In genomic region chr17:76528156-76528527, GRCh38 we compare ENCODE assay signal across 9 cellular contexts. TPM values are rescaled to one million over a fixed set of nuclear protein-coding genes. Genes with fewer than 3 reads are reported as not detected.
DNase-seq lines count a peak whose midpoint lies in the region; ATAC-seq and TF ChIP-seq lines count a peak whose summit lies in the region.
"Had no signal": no experiment of that assay in that cellular context is flagged by ENCODE, and none has a peak within 500 bp of the region (broad histone marks: within the 10 kb centered on the region; RNA-seq: fewer than 3 reads in every experiment).

No MANE protein-coding gene starts in this region.

- intact Hi-C loops in sigmoid colon (cut with DNase I): no loop called here

- no peak for DNase-seq in effector memory CD4-positive, alpha-beta T cell
- DNase-seq in sigmoid colon (no peak), A172 (ENCODE audit: low spot score) (no peak), NCI-H82 treated with DMSO at 0.1 percent for 48 hours (lab: John Stamatoyannopoulos, UW; ENCODE audit: unreplicated experiment) (no peak), HAP-1 (ENCODE audit: low spot score in 2 of 2) (no peak)

- no peaks in the 10 kb centered on the region for H3K9me3 ChIP-seq in effector memory CD4-positive, alpha-beta T cell (ENCODE audit: control insufficient read depth, low read length)
- H3K9me3 ChIP-seq in sigmoid colon (no peaks in the 10 kb centered on the region), HAP-1 (no peaks in the 10 kb centered on the region)

- H3K4me1 ChIP-seq in effector memory CD4-positive, alpha-beta T cell (ENCODE audit: control insufficient read depth, insufficient read depth, low read length, poor library complexity, severe bottlenecking): peaks cover 23% of the 10 kb centered on the region
- H3K4me1 ChIP-seq in sigmoid colon (peaks cover 0 to 56% (median 48%) of the 10 kb centered on the region in 4 donors), HAP-1 (no peaks in the 10 kb centered on the region)

- no peaks in the 10 kb centered on the region for H3K27me3 ChIP-seq in effector memory CD4-positive, alpha-beta T cell (replicated peaks; ENCODE audit: control insufficient read depth, insufficient read depth, low read length, poor library complexity, severe bottlenecking)
- H3K27me3 ChIP-seq in sigmoid colon: peaks cover 0 to 21% (median 9%) of the 10 kb centered on the region in 3 donors
- no peaks in the 10 kb centered on the region for H3K27me3 ChIP-seq in HAP-1 (ENCODE audit: low read depth)

- no peak for TF ChIP-seq CTCF in sigmoid colon (IDR thresholded peaks at IDR 0.05)

- no peaks in the 10 kb centered on the region for H3K36me3 ChIP-seq in effector memory CD4-positive, alpha-beta T cell (ENCODE audit: control insufficient read depth, insufficient read depth, low read length)
- H3K36me3 ChIP-seq in sigmoid colon (no peaks in the 10 kb centered on the region), HAP-1 (replicated peaks) (no peaks in the 10 kb centered on the region)

- TF ChIP-seq EP300 in sigmoid colon (IDR thresholded peaks at IDR 0.05): no peak

- 58 to 80% methylated on average over 15 of the region's 15 CpGs for WGBS in sigmoid colon, 2 donors

- peak overlapping the region; percentile 32 for H3K27ac ChIP-seq in effector memory CD4-positive, alpha-beta T cell (ENCODE audit: insufficient read depth, low read length, poor library complexity, severe bottlenecking)
- peak overlapping the region; percentile 80 to 82 (median 80) for H3K27ac ChIP-seq in sigmoid colon

- ATAC-seq in GM18861 (IDR thresholded peaks at IDR 0.05; ENCODE audit: unreplicated experiment): peak; percentile 32
- ATAC-seq in HG03378 (IDR thresholded peaks at IDR 0.05; ENCODE audit: unreplicated experiment): peak; percentile 34
- no peak for ATAC-seq in GM19455 (IDR thresholded peaks at IDR 0.05; ENCODE audit: unreplicated experiment)

- TF ChIP-seq POLR2A in sigmoid colon (IDR thresholded peaks at IDR 0.05): no peak

- H3K4me3 ChIP-seq in effector memory CD4-positive, alpha-beta T cell (ENCODE audit: insufficient read depth, low read depth, low read length, poor library complexity, severe bottlenecking): no peak overlapping the region
- H3K4me3 ChIP-seq in sigmoid colon (peak overlapping the region in 2 of 4 donors; percentile 1), HAP-1 (no peak overlapping the region)

- in situ Hi-C loops in HAP-1 (cut with MboI; ENCODE audit: low sequenced_read_pairs): loop anchor here (10.0 kb wide), 1 partner anchor 97 kb away; no protein-coding TSS in a partner anchor

RNA-seq across cellular contexts. Expression of gene CYGB, which starts 9.4 kb away (rescaled TPM):
- 10 to 100 TPM; 18.6 to 33.4 (median 19.3) TPM for total RNA-seq in sigmoid colon
- 10 to 100 TPM in 2 of 3 donors, 1 to 10 TPM in 1; 9.7 to 25.8 (median 10.1) TPM for polyA plus RNA-seq in sigmoid colon
- 0.05 and 1.1 TPM in 2 replicates for total RNA-seq in A172 (2014; rRNA removed; shearing (Covaris generic))

RNA-seq across cellular contexts. Expression of gene PRCD, which starts 11.7 kb away (rescaled TPM):
- 1 to 10 TPM; 1.1 to 6.1 (median 3.6) TPM for total RNA-seq in sigmoid colon
- polyA plus RNA-seq in sigmoid colon: 1 to 10 TPM in 2 of 3 donors, not detected in 1; 4.8 to 7.1 TPM
- total RNA-seq in A172 (2014; rRNA removed; shearing (Covaris generic)): not detected in 2 replicates
- total RNA-seq: T-helper 1 cell treated with Interleukin-12 subunit alpha and Interleukin-12 subunit beta and Interleukin-4 antibody, amounts not matched to agents 30 ng/mL and 1 ng/mL, for 36 hours had no signal

RNA-seq across cellular contexts. Expression of gene RHBDF2, which starts 26.9 kb away (rescaled TPM):
- 10 to 100 TPM in 3 of 4 donors, 1 to 10 TPM in 1; 7.9 to 27.6 (median 12.5) TPM for total RNA-seq in sigmoid colon
- polyA plus RNA-seq in sigmoid colon: 10 to 100 TPM in 1 of 3 donors, 1 to 10 TPM in 2; 1.2 to 35.7 (median 5.8) TPM
- 36.2 and 54.9 TPM in 2 replicates for total RNA-seq in A172 (2014; rRNA removed; shearing (Covaris generic))

RNA-seq across cellular contexts. Expression of gene ST6GALNAC2, which starts 57.5 kb away (rescaled TPM):
- total RNA-seq in sigmoid colon: 10 to 100 TPM in 1 of 4 donors, 1 to 10 TPM in 3; 4.1 to 16.4 (median 9.0) TPM
- 1 to 10 TPM; 3.3 to 5.4 (median 3.5) TPM for polyA plus RNA-seq in sigmoid colon
- total RNA-seq in A172 (2014; rRNA removed; shearing (Covaris generic)): 5.1 and 6.8 TPM in 2 replicates
- total RNA-seq: T-helper 1 cell treated with Interleukin-12 subunit alpha and Interleukin-12 subunit beta and Interleukin-4 antibody, amounts not matched to agents 30 ng/mL and 1 ng/mL, for 36 hours had no signal
